ENCODE assay signal across 1 cellular context in the genomic region with DNA sequence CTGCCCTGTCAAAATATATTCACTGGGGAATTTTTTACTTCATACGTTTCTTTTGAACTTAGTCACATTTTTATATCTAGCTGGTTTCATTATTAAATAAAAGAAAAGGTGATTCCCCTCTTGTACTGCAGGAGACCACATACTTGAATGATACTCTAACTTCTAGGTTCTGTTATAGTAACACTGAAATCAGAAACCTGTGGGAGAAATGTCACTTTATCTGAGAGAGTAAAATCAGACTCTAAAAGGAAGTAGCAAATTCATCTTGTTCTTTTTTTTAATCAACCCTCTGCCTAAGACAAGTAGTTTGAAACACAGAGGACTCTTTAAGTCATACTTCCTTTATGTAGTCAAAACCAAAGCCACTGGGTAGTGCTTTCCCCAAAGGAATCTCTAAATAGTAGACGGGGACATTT.
TF ChIP-seq lines count a peak whose summit lies in the region.

No MANE protein-coding gene starts in this region.

TF ChIP-seq in HepG2, 621 proteins besides CTCF, POLR2A, EP300 and RAD21 (continued from another document):
- TF ChIP-seq, protein P1, sequence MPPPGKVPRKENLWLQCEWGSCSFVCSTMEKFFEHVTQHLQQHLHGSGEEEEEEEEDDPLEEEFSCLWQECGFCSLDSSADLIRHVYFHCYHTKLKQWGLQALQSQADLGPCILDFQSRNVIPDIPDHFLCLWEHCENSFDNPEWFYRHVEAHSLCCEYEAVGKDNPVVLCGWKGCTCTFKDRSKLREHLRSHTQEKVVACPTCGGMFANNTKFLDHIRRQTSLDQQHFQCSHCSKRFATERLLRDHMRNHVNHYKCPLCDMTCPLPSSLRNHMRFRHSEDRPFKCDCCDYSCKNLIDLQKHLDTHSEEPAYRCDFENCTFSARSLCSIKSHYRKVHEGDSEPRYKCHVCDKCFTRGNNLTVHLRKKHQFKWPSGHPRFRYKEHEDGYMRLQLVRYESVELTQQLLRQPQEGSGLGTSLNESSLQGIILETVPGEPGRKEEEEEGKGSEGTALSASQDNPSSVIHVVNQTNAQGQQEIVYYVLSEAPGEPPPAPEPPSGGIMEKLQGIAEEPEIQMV (CRISPR knock-in tag; IDR thresholded peaks at IDR 0.05; ENCODE audit: low read depth): no peak
- TF ChIP-seq ZNF878 (CRISPR knock-in tag; IDR thresholded peaks at IDR 0.05): no peak
- no peak for TF ChIP-seq MAFG (CRISPR knock-in tag; IDR thresholded peaks at IDR 0.05)
- TF ChIP-seq NR2F1 (CRISPR knock-in tag; IDR thresholded peaks at IDR 0.05): no peak
